1 cellular context compared by ENCODE assay signal in genomic region chr10:79025113-79025832, GRCh38.
TF ChIP-seq lines count a peak whose summit lies in the region.

No MANE protein-coding gene starts in this region.

TF ChIP-seq in HepG2, 621 proteins besides CTCF, POLR2A, EP300 and RAD21 (continued from another document):
- TF ChIP-seq UBTF (CRISPR knock-in tag; IDR thresholded peaks at IDR 0.05) (peak; percentile 29), HDAC1 (CRISPR knock-in tag; IDR thresholded peaks at IDR 0.05) (0 out of 2 replicates have a peak, but pooled peaks have one; percentile 16), ZNF670 (CRISPR knock-in tag; IDR thresholded peaks at IDR 0.05; ENCODE audit: borderline replicate concordance) (no peak), ZNF501 (CRISPR knock-in tag; IDR thresholded peaks at IDR 0.05) (0 out of 2 replicates have a peak, but pooled peaks have one; percentile 12), AHR (CRISPR knock-in tag; IDR thresholded peaks at IDR 0.05) (0 out of 2 replicates have a peak, but pooled peaks have one; percentile 26), ZNF616 (CRISPR knock-in tag; IDR thresholded peaks at IDR 0.05; ENCODE audit: low read depth) (0 out of 2 replicates have a peak, but pooled peaks have one; percentile 59), SAP130 (CRISPR knock-in tag; IDR thresholded peaks at IDR 0.05; ENCODE audit: low read depth) (0 out of 2 replicates have a peak, but pooled peaks have one; percentile 3), RBFOX2 (IDR thresholded peaks at IDR 0.05; ENCODE audit: low read depth, low read length) (no peak), TRAFD1 (CRISPR knock-in tag; IDR thresholded peaks at IDR 0.05; ENCODE audit: borderline replicate concordance) (no peak), ZNF451 (CRISPR knock-in tag; IDR thresholded peaks at IDR 0.05) (no peak), ZBED4 (CRISPR knock-in tag; IDR thresholded peaks at IDR 0.05; ENCODE audit: borderline replicate concordance) (0 out of 2 replicates have a peak, but pooled peaks have one; percentile 0)
